Comparison of ENCODE assay signal across 32 cellular contexts in the genomic region with DNA sequence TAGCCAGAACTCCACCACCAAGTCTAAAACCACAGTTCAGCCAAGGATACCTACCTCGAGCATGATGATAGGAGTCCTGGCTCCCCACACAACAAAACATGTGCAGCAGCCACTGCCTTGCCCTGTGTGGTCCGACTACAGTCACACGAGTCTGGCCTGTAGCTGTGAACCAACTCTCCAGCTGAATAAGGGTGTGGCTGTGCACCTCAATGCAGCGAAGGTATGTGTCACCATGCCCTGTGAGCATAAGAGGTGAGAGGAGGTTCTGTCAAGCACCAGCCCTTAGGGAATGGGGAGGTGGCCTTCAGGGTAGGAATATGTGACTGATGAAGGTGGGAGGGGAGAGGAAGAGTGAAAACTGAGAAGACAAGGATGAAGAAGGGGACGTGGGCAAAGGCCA. TPM values are rescaled to one million over a fixed set of nuclear protein-coding genes. Genes with fewer than 3 reads are reported as not detected.
"Had no signal": no experiment of that assay in that cellular context is flagged by ENCODE, and none has a peak within 500 bp of the region (broad histone marks: within the 10 kb centered on the region; RNA-seq: fewer than 3 reads in every experiment).

No MANE protein-coding gene starts in this region.

- H3K27me3 ChIP-seq: brain microvascular endothelial cell, dorsolateral prefrontal cortex had no signal

- DNase-seq: activated CD4-positive, alpha-beta memory T cell treated with anti-CD3 and anti-CD28 coated beads for 36 hours; activated CD4-positive, alpha-beta T cell treated with anti-CD3 and anti-CD28 coated beads for 36 hours; activated CD4-positive, alpha-beta T cell treated with anti-CD3 and anti-CD28 coated beads, Interleukin-2, amount 10 ng/mL, durations not matched to agents 24 days and 14 days; activated CD4-positive, CD25-positive, alpha-beta regulatory T cell; activated CD4-positive, CD25-positive, alpha-beta regulatory T cell treated with anti-CD3 and anti-CD28 coated beads, Interleukin-2, amount 50 U/mL, for 72 hours; activated CD8-positive, alpha-beta memory T cell treated with anti-CD3 and anti-CD28 coated beads, Interleukin-2, amount 10 ng/mL, durations not matched to agents 7 days and 5 days; activated CD8-positive, alpha-beta memory T cell treated with anti-CD3 and anti-CD28 coated beads, Interleukin-2, amount 50 U/mL, for 4 hours; activated CD8-positive, alpha-beta T cell treated with anti-CD3 and anti-CD28 coated beads, Interleukin-2, amount 10 ng/mL, durations not matched to agents 7 days and 5 days; activated gamma-delta T cell; activated naive CD4-positive, alpha-beta T cell; activated naive CD4-positive, alpha-beta T cell treated with anti-CD3 and anti-CD28 coated beads, Interleukin-2, amount 10 ng/mL, durations not matched to agents 7 days and 5 days; activated naive CD8-positive, alpha-beta T cell treated with anti-CD3 and anti-CD28 coated beads, Interleukin-2, amount 10 ng/mL, durations not matched to agents 7 days and 5 days; activated T-cell treated with anti-CD3 and anti-CD28 coated beads, Interleukin-2, amount 50 U/mL, for 1 hour; activated T-cell treated with anti-CD3 and anti-CD28 coated beads, Interleukin-2, amount 50 U/mL, for 48 hours; brain microvascular endothelial cell; dorsolateral prefrontal cortex; effector memory CD4-positive, alpha-beta T cell; endodermal cell; erythroblast; esophagus squamous epithelium; head of caudate nucleus; T-helper 2 cell had no signal

- H3K4me3 Mint-ChIP-seq: activated CD4-positive, alpha-beta memory T cell treated with anti-CD3 and anti-CD28 coated beads for 36 hours; activated CD4-positive, alpha-beta T cell treated with anti-CD3 and anti-CD28 coated beads for 36 hours; activated CD4-positive, alpha-beta T cell treated with anti-CD3 and anti-CD28 coated beads, Interleukin-2, amount 10 ng/mL, durations not matched to agents 24 days and 14 days; activated CD8-positive, alpha-beta memory T cell treated with anti-CD3 and anti-CD28 coated beads, Interleukin-2, amount 10 ng/mL, durations not matched to agents 7 days and 5 days; activated CD8-positive, alpha-beta T cell treated with anti-CD3 and anti-CD28 coated beads, Interleukin-2, amount 10 ng/mL, durations not matched to agents 7 days and 5 days; activated naive CD4-positive, alpha-beta T cell treated with anti-CD3 and anti-CD28 coated beads, Interleukin-2, amount 10 ng/mL, durations not matched to agents 7 days and 5 days; activated naive CD8-positive, alpha-beta T cell treated with anti-CD3 and anti-CD28 coated beads, Interleukin-2, amount 10 ng/mL, durations not matched to agents 7 days and 5 days; central memory CD8-positive, alpha-beta T cell; dendritic cell treated with granulocyte-macrophage colony-stimulating factor and Interleukin-4, amounts not matched to agents 40 ng/mL and 50 ng/mL, for 4 days; endodermal cell had no signal

- H3K9me3 Mint-ChIP-seq: activated CD4-positive, alpha-beta memory T cell treated with anti-CD3 and anti-CD28 coated beads for 36 hours; activated CD4-positive, alpha-beta T cell treated with anti-CD3 and anti-CD28 coated beads, Interleukin-2, amount 10 ng/mL, durations not matched to agents 24 days and 14 days; activated naive CD4-positive, alpha-beta T cell treated with anti-CD3 and anti-CD28 coated beads, Interleukin-2, amount 10 ng/mL, durations not matched to agents 7 days and 5 days; activated naive CD4-positive, alpha-beta T cell treated with anti-CD3 and anti-CD28 coated beads, Interleukin-2, amount 50 U/mL, for 72 hours; activated naive CD8-positive, alpha-beta T cell treated with anti-CD3 and anti-CD28 coated beads, Interleukin-2, amount 10 ng/mL, durations not matched to agents 7 days and 5 days; central memory CD8-positive, alpha-beta T cell; dendritic cell treated with granulocyte-macrophage colony-stimulating factor and Interleukin-4, amounts not matched to agents 40 ng/mL and 50 ng/mL, for 4 days; endodermal cell had no signal

- H3K4me3 ChIP-seq: coronary artery, dorsolateral prefrontal cortex, esophagus squamous epithelium had no signal

- H3K36me3 ChIP-seq: brain microvascular endothelial cell, esophagus squamous epithelium had no signal

- H3K9me3 ChIP-seq: esophagus squamous epithelium had no signal

- H3K4me1 Mint-ChIP-seq: activated CD4-positive, alpha-beta T cell treated with anti-CD3 and anti-CD28 coated beads for 36 hours; activated CD4-positive, alpha-beta T cell treated with anti-CD3 and anti-CD28 coated beads, Interleukin-2, amount 10 ng/mL, durations not matched to agents 24 days and 14 days; activated CD8-positive, alpha-beta memory T cell treated with anti-CD3 and anti-CD28 coated beads, Interleukin-2, amount 10 ng/mL, durations not matched to agents 7 days and 5 days; activated naive CD4-positive, alpha-beta T cell treated with anti-CD3 and anti-CD28 coated beads, Interleukin-2, amount 10 ng/mL, durations not matched to agents 7 days and 5 days; activated naive CD8-positive, alpha-beta T cell treated with anti-CD3 and anti-CD28 coated beads, Interleukin-2, amount 10 ng/mL, durations not matched to agents 7 days and 5 days; central memory CD8-positive, alpha-beta T cell had no signal

- H3K36me3 Mint-ChIP-seq: activated CD4-positive, alpha-beta memory T cell treated with anti-CD3 and anti-CD28 coated beads for 36 hours; activated CD8-positive, alpha-beta memory T cell treated with anti-CD3 and anti-CD28 coated beads, Interleukin-2, amount 10 ng/mL, durations not matched to agents 7 days and 5 days; activated naive CD4-positive, alpha-beta T cell treated with anti-CD3 and anti-CD28 coated beads, Interleukin-2, amount 10 ng/mL, durations not matched to agents 7 days and 5 days; activated naive CD4-positive, alpha-beta T cell treated with anti-CD3 and anti-CD28 coated beads, Interleukin-2, amount 50 U/mL, for 72 hours; activated naive CD8-positive, alpha-beta T cell treated with anti-CD3 and anti-CD28 coated beads, Interleukin-2, amount 10 ng/mL, durations not matched to agents 7 days and 5 days had no signal

- H3K27me3 Mint-ChIP-seq: activated CD4-positive, alpha-beta memory T cell treated with anti-CD3 and anti-CD28 coated beads for 36 hours had no signal

- H3K27ac Mint-ChIP-seq: activated CD4-positive, alpha-beta memory T cell treated with anti-CD3 and anti-CD28 coated beads for 36 hours; activated CD4-positive, alpha-beta T cell treated with anti-CD3 and anti-CD28 coated beads for 36 hours; activated CD4-positive, alpha-beta T cell treated with anti-CD3 and anti-CD28 coated beads, Interleukin-2, amount 10 ng/mL, durations not matched to agents 24 days and 14 days; activated CD8-positive, alpha-beta memory T cell treated with anti-CD3 and anti-CD28 coated beads, Interleukin-2, amount 10 ng/mL, durations not matched to agents 7 days and 5 days; activated CD8-positive, alpha-beta T cell treated with anti-CD3 and anti-CD28 coated beads, Interleukin-2, amount 10 ng/mL, durations not matched to agents 7 days and 5 days; activated naive CD4-positive, alpha-beta T cell treated with anti-CD3 and anti-CD28 coated beads, Interleukin-2, amount 10 ng/mL, durations not matched to agents 7 days and 5 days; activated naive CD4-positive, alpha-beta T cell treated with anti-CD3 and anti-CD28 coated beads, Interleukin-2, amount 50 U/mL, for 72 hours; activated naive CD8-positive, alpha-beta T cell treated with anti-CD3 and anti-CD28 coated beads, Interleukin-2, amount 10 ng/mL, durations not matched to agents 7 days and 5 days; dendritic cell treated with granulocyte-macrophage colony-stimulating factor and Interleukin-4, amounts not matched to agents 40 ng/mL and 50 ng/mL, for 4 days; endodermal cell had no signal

- H3K4me1 ChIP-seq: esophagus squamous epithelium had no signal

- ATAC-seq: activated CD4-positive, alpha-beta T cell treated with anti-CD3 and anti-CD28 coated beads for 36 hours; activated CD8-positive, alpha-beta memory T cell treated with anti-CD3 and anti-CD28 coated beads, Interleukin-2, amount 10 ng/mL, durations not matched to agents 7 days and 5 days; activated CD8-positive, alpha-beta T cell treated with anti-CD3 and anti-CD28 coated beads, Interleukin-2, amount 10 ng/mL, durations not matched to agents 7 days and 5 days; activated naive CD4-positive, alpha-beta T cell treated with anti-CD3 and anti-CD28 coated beads, Interleukin-2, amount 50 U/mL, for 72 hours had no signal

- H3K27ac ChIP-seq: brain microvascular endothelial cell, coronary artery, dorsolateral prefrontal cortex, esophagus squamous epithelium had no signal

RNA-seq across cellular contexts. Expression of a gene that starts 16.7 kb away (rescaled TPM):
- total RNA-seq: activated CD4-positive, alpha-beta memory T cell treated with anti-CD3 and anti-CD28 coated beads for 36 hours; activated CD4-positive, alpha-beta T cell treated with anti-CD3 and anti-CD28 coated beads for 36 hours; activated CD4-positive, alpha-beta T cell treated with anti-CD3 and anti-CD28 coated beads, Interleukin-2, amount 10 ng/mL, durations not matched to agents 24 days and 14 days; activated CD8-positive, alpha-beta T cell treated with anti-CD3 and anti-CD28 coated beads, Interleukin-2, amount 10 ng/mL, durations not matched to agents 7 days and 5 days; activated naive CD4-positive, alpha-beta T cell treated with anti-CD3 and anti-CD28 coated beads, Interleukin-2, amount 50 U/mL, for 72 hours; activated naive CD8-positive, alpha-beta T cell treated with anti-CD3 and anti-CD28 coated beads, Interleukin-2, amount 10 ng/mL, durations not matched to agents 7 days and 5 days; astrocyte; bronchial epithelial cell; cardiac septum; cerebellum; endodermal cell; esophagus squamous epithelium; fibroblast of lung; T-helper 1 cell treated with Interleukin-12 subunit alpha and Interleukin-12 subunit beta and Interleukin-4 antibody, amounts not matched to agents 30 ng/mL and 1 ng/mL, for 36 hours had no signal
